ENCODE assay signal across 21 cellular contexts in genomic region chr11:6271598-6271997, GRCh38. TPM values are rescaled to one million over a fixed set of nuclear protein-coding genes. Genes with fewer than 3 reads are reported as not detected.
DNase-seq lines count a peak whose midpoint lies in the region; ATAC-seq, FAIRE-seq and TF ChIP-seq lines count a peak whose summit lies in the region.
"Had no signal": no experiment of that assay in that cellular context is flagged by ENCODE, and none has a peak within 500 bp of the region (broad histone marks: within the 10 kb centered on the region; RNA-seq: fewer than 3 reads in every experiment).

No MANE protein-coding gene starts in this region.

- no peak for FAIRE-seq in H1 (lab: Jason Lieb, UNC)
- FAIRE-seq: A204.1, G401.6, GM12891, H54 had no signal

- H3K79me2 ChIP-seq in H1 (ENCODE audit: control insufficient read depth in 1 of 2, insufficient read depth in 2 of 2, low read length in 2 of 2) = no peaks in the 10 kb centered on the region
- no peaks in the 10 kb centered on the region for H3K79me2 ChIP-seq in MM.1S (ENCODE audit: low read length)

- H2AK5ac ChIP-seq in H1 (ENCODE audit: low read depth, low read length) = peak overlapping the region; percentile 12; the same call in 1 of the 2 replicates

- no peak overlapping the region for H3K23ac ChIP-seq in H1 (ENCODE audit: insufficient read length)

- H2BK15ac ChIP-seq in H1 (ENCODE audit: low read length) = no peak overlapping the region

- H4K91ac ChIP-seq in H1 (replicated peaks; ENCODE audit: insufficient read length, low read length) = no peak overlapping the region

- H4K20me1 ChIP-seq in H1 (replicated peaks in 1 of 2; ENCODE audit: control insufficient read depth in 1 of 2, insufficient read depth in 2 of 2, low read length in 2 of 2) (no peaks in the 10 kb centered on the region), MM.1S (ENCODE audit: insufficient read depth, low read length) (no peaks in the 10 kb centered on the region)

- H2BK5ac ChIP-seq in H1 (ENCODE audit: low read depth, low read length) = no peak overlapping the region

- H3K56ac ChIP-seq in H1 (replicated peaks; ENCODE audit: insufficient read length, low read depth, low read length) = no peak overlapping the region

- ATAC-seq in left ventricle myocardium superior (peak; percentile 77), psoas muscle (peak; percentile 30 to 91 (median 78)), HG03521 (IDR thresholded peaks at IDR 0.05; ENCODE audit: unreplicated experiment) (no peak)

- H3F3A ChIP-seq in MM.1S (ENCODE audit: insufficient read depth, low read length) = no peaks in the 10 kb centered on the region

- H3K4me3 ChIP-seq in right atrium auricular region (no peak overlapping the region), H1 (ENCODE audit: extremely low read depth in 1 of 4, insufficient read depth in 2 of 4, low read depth in 3 of 4, low read length in 4 of 4) (no peak overlapping the region), psoas muscle (no peak overlapping the region), foreskin fibroblast (ENCODE audit: low read depth in 1 of 2, low read length in 2 of 2) (no peak overlapping the region), MM.1S (ENCODE audit: low read length) (no peak overlapping the region)
- H3K4me3 ChIP-seq: GM23248 had no signal

- intact Hi-C loops in left ventricle myocardium superior (cut with micrococcal nuclease) = no loop called here
- intact Hi-C loops in psoas muscle (cut with DNase I) = no loop called here

- H3K9me3 ChIP-seq in right atrium auricular region = peaks cover 0 to 4% of the 10 kb centered on the region in 2 donors
- H3K9me3 ChIP-seq in H1 (ENCODE audit: insufficient read depth in 2 of 2, low read depth in 1 of 2, low read length in 1 of 2) = no peaks in the 10 kb centered on the region
- no peaks in the 10 kb centered on the region for H3K9me3 ChIP-seq in psoas muscle
- H3K9me3 ChIP-seq in MM.1S (replicated peaks; ENCODE audit: insufficient read depth, low read length) = no peaks in the 10 kb centered on the region
- H3K9me3 ChIP-seq: BE2C had no signal

- no peak overlapping the region for H3K4ac ChIP-seq in H1 (replicated peaks; ENCODE audit: insufficient read length, low read depth, low read length)

- no peaks in the 10 kb centered on the region for H3K9me2 ChIP-seq in MM.1S (replicated peaks; ENCODE audit: insufficient read depth, low read length)

- H3K27ac ChIP-seq in right atrium auricular region = no peak overlapping the region
- no peak overlapping the region for H3K27ac ChIP-seq in H1 (ENCODE audit: low read depth, low read length)
- no peak overlapping the region for H3K27ac ChIP-seq in psoas muscle
- H3K27ac ChIP-seq in MM.1S (ENCODE audit: low read length) = no peak overlapping the region
- H3K27ac ChIP-seq: GM23248, HL-60 had no signal

- no peak overlapping the region for H4K8ac ChIP-seq in H1 (ENCODE audit: extremely low read depth, insufficient read depth, low read length)

- no peak overlapping the region for H2BK12ac ChIP-seq in H1 (ENCODE audit: low read depth, low read length)

- no peak for TF ChIP-seq RAD21 in H1 (IDR thresholded peaks at IDR 0.05 in 1 of 2, conservative IDR thresholded peaks at IDR 0.05 in 1 of 2; ENCODE audit: low read depth in 2 of 2, low read length in 2 of 2)

- H3K18ac ChIP-seq in H1 (ENCODE audit: extremely low read depth, low read length) = no peak overlapping the region

- DNase-seq in left ventricle myocardium superior = no peak
- DNase-seq in right atrium auricular region (ENCODE audit: low spot score) = no peak
- no peak for DNase-seq in H1 (ENCODE audit: low read depth in 1 of 2, low spot score in 2 of 2)
- DNase-seq in psoas muscle = no peak
- DNase-seq in foreskin fibroblast = no peak
- DNase-seq in MM.1S = no peak
- DNase-seq: ACHN; BE2C; CD4-positive, CD25-positive, alpha-beta regulatory T cell; CD8-positive, alpha-beta memory T cell; COR-L47; DMS 273 treated with DMSO at 0.1 percent for 48 hours; HCEC 1CT had no signal

- H3K9ac ChIP-seq in H1 (replicated peaks in 1 of 4; ENCODE audit: extremely low read depth in 1 of 4, low read depth in 3 of 4, low read length in 3 of 4) = no peak overlapping the region
- H3K9ac ChIP-seq in MM.1S (ENCODE audit: low read length) = no peak overlapping the region
- H3K9ac ChIP-seq: GM23248 had no signal

- POLR2A ChIA-PET in H1 (lab: Charles Lee; ENCODE audit: partially characterized antibody) = interaction anchor here (0.8 to 1.2 kb wide), 2 partner anchors 13 to 48 kb away, joined by 4 read pairs; no protein-coding TSS in a partner anchor

- WGBS in H1 (ENCODE audit: extremely low coverage in 1 of 2, insufficient coverage in 1 of 2, insufficient read length in 1 of 2, insufficient replicate concordance in 2 of 2, low coverage in 1 of 2, low lambda C conversion rate in 2 of 2, missing lambda C conversion rate in 1 of 2), 2 experiments = 52% methylated on average over 3 of the region's 3 CpGs; no CpG with 5 or more reads in 1 of the 2 experiments
- WGBS in psoas muscle, 3 donors = 35 to 41% (median 36%) methylated on average over 3 of the region's 3 CpGs

- H2AFZ ChIP-seq in H1 (ENCODE audit: low read length) (no peak overlapping the region), MM.1S (ENCODE audit: low read length) (no peak overlapping the region)

- H3K4me1 ChIP-seq in right atrium auricular region (peaks cover 0 to 7% of the 10 kb centered on the region in 2 donors), H1 (replicated peaks in 1 of 4; ENCODE audit: control insufficient read depth in 3 of 4, insufficient read depth in 4 of 4, low read length in 3 of 4) (peaks cover 0 to 4% (median 0%) of the 10 kb centered on the region in 4 experiments; a peak in 1 of 7 replicates), psoas muscle (peaks cover 18% of the 10 kb centered on the region), MM.1S (ENCODE audit: low read length) (no peaks in the 10 kb centered on the region)
- H3K4me1 ChIP-seq: BE2C had no signal

- H3K4me2 ChIP-seq in H1 (ENCODE audit: insufficient read depth in 1 of 2, low read depth in 2 of 2, low read length in 2 of 2) = no peak overlapping the region
- H3K4me2 ChIP-seq in MM.1S (ENCODE audit: low read depth, low read length) = no peak overlapping the region

- no peak for TF ChIP-seq POLR2A in H1 (IDR thresholded peaks at IDR 0.05; ENCODE audit: control extremely low read depth in 1 of 2, low read depth in 2 of 2, low read length in 2 of 2)

- no peak overlapping the region for H3K14ac ChIP-seq in H1 (ENCODE audit: insufficient read length)

- TF ChIP-seq CTCF in right atrium auricular region (IDR thresholded peaks at IDR 0.05) = no peak
- TF ChIP-seq CTCF in H1 (IDR thresholded peaks at IDR 0.05; ENCODE audit: control extremely low read depth in 1 of 3, insufficient read depth in 1 of 3, low read depth in 1 of 3, low read length in 3 of 3) = no peak
- no peak for TF ChIP-seq CTCF in psoas muscle (IDR thresholded peaks at IDR 0.05)
- no peak for TF ChIP-seq CTCF in foreskin fibroblast (IDR thresholded peaks at IDR 0.05; ENCODE audit: low read depth, low read length)
- no peak for TF ChIP-seq CTCF in MM.1S (IDR thresholded peaks at IDR 0.05; ENCODE audit: low read length)

- H3K79me1 ChIP-seq in H1 (ENCODE audit: low read depth, low read length) = no peaks in the 10 kb centered on the region

- H2BK20ac ChIP-seq in H1 (ENCODE audit: low read length) = no peak overlapping the region

- H3K23me2 ChIP-seq in H1 (ENCODE audit: low read depth, low read length) = no peaks in the 10 kb centered on the region

- H3K27me3 ChIP-seq in right atrium auricular region (no peaks in the 10 kb centered on the region), H1 (replicated peaks in 1 of 4; ENCODE audit: control insufficient read depth in 3 of 4, extremely low read depth in 1 of 4, insufficient read depth in 3 of 4, low read length in 3 of 4) (no peaks in the 10 kb centered on the region; a peak in 1 of 7 replicates), psoas muscle (ENCODE audit: insufficient read depth in 3 of 3, low read length in 2 of 3) (no peaks in the 10 kb centered on the region), MM.1S (replicated peaks; ENCODE audit: insufficient read depth, low read length) (no peaks in the 10 kb centered on the region)
- H3K27me3 ChIP-seq: BE2C had no signal

- TF ChIP-seq EP300 in H1 (IDR thresholded peaks at IDR 0.05; ENCODE audit: borderline replicate concordance in 1 of 2, low read depth in 2 of 2, low read length in 2 of 2) = no peak

- CTCF ChIA-PET in H1 (lab: Charles Lee; ENCODE audit: partially characterized antibody) = interaction anchor here (0.6 to 8.6 kb wide), 17 partner anchors 11 to 285 kb away, joined by 3 to 112 read pairs (median 8); partner anchors contain the start of genes CCKBR and OR52L1

- no peak overlapping the region for H2BK120ac ChIP-seq in H1 (replicated peaks; ENCODE audit: low read depth, low read length)

- no peak overlapping the region for H4K5ac ChIP-seq in H1 (ENCODE audit: insufficient read length, low read depth, low read length)

- H3K36me3 ChIP-seq in right atrium auricular region (no peaks in the 10 kb centered on the region), H1 (ENCODE audit: control insufficient read depth in 2 of 4, insufficient read depth in 4 of 4, low read length in 3 of 4) (no peaks in the 10 kb centered on the region), psoas muscle (ENCODE audit: insufficient read depth in 1 of 2, low read depth in 1 of 2) (no peaks in the 10 kb centered on the region), MM.1S (replicated peaks; ENCODE audit: insufficient read depth, low read length) (no peaks in the 10 kb centered on the region)
- H3K36me3 ChIP-seq: BE2C had no signal

RNA-seq across cellular contexts. Expression of gene CCKBR, which starts 12.0 kb away (rescaled TPM):
- total RNA-seq in left ventricle myocardium superior (not detected), right atrium auricular region (not detected), psoas muscle (not detected)
- total RNA-seq in H1 (2021; fragmentation: NEBNext Ultra II Directional; extraction: Animal tissue kit (Norgen Biotek cat#: 25700)) = 4.6 and 5.7 TPM in 2 replicates
- polyA plus RNA-seq in H1 (2011; rRNA removed) (9.1 and 9.8 TPM in 2 replicates), psoas muscle (not detected)
- 4.5 TPM for polyA plus RNA-seq in H1 (2011; cell fraction: cytosol; rRNA removed)
- polyA plus RNA-seq in H1 (2011; cell fraction: nucleus; rRNA removed) = 7.1 TPM
- polyA plus RNA-seq in H1 (2012, experiment 1 of 2) = 4.8 to 8.0 TPM (median 6.8 TPM) in 4 replicates
- polyA plus RNA-seq in H1 (2012, experiment 2 of 2) = 6.3 TPM
- polyA plus RNA-seq in H1 (2013, experiment 1 of 2) = 4.1 TPM
- polyA plus RNA-seq in H1 (2013, experiment 2 of 2) = 4.1 TPM
- 8.0 and 9.4 TPM in 2 replicates for polyA minus RNA-seq in H1 (2011; rRNA and poly(A)+ RNA removed)
- 2.7 TPM for polyA minus RNA-seq in H1 (2011; cell fraction: cytosol; rRNA and poly(A)+ RNA removed)
- 3.1 TPM for polyA minus RNA-seq in H1 (2011; cell fraction: nucleus; rRNA and poly(A)+ RNA removed)
- total RNA-seq: CD4-positive, CD25-positive, alpha-beta regulatory T cell; CD8-positive, alpha-beta memory T cell; GM23248; HT1080 had no signal
- polyA plus RNA-seq: CD4-positive, CD25-positive, alpha-beta regulatory T cell; CD8-positive, alpha-beta memory T cell; GM23248 had no signal

RNA-seq across cellular contexts. Expression of gene CNGA4, which starts 32.7 kb away (rescaled TPM):
- total RNA-seq in left ventricle myocardium superior (not detected), right atrium auricular region (not detected), psoas muscle (not detected)
- total RNA-seq in H1 (2021; fragmentation: NEBNext Ultra II Directional; extraction: Animal tissue kit (Norgen Biotek cat#: 25700)) = 0.33 TPM in 1 of 2 replicates, not detected in the other
- polyA plus RNA-seq in H1 (2011; rRNA removed) (0.29 and 0.74 TPM in 2 replicates), psoas muscle (under 1 TPM in 2 of 3 donors, not detected in 1; 0.03 to 0.21 TPM)
- polyA plus RNA-seq in H1 (2011; cell fraction: cytosol; rRNA removed) = 0.44 TPM
- polyA plus RNA-seq in H1 (2011; cell fraction: nucleus; rRNA removed) = 1.00 TPM
- polyA plus RNA-seq in H1 (2012, experiment 1 of 2) = 0.21 to 0.62 TPM (median 0.30 TPM) in 4 replicates
- polyA plus RNA-seq in H1 (2012, experiment 2 of 2) = not detected
- 0.12 TPM for polyA plus RNA-seq in H1 (2013, experiment 1 of 2)
- 0.07 TPM for polyA plus RNA-seq in H1 (2013, experiment 2 of 2)
- 0.63 and 0.69 TPM in 2 replicates for polyA minus RNA-seq in H1 (2011; rRNA and poly(A)+ RNA removed)
- not detected for polyA minus RNA-seq in H1 (2011; cell fraction: cytosol; rRNA and poly(A)+ RNA removed)
- 0.30 TPM for polyA minus RNA-seq in H1 (2011; cell fraction: nucleus; rRNA and poly(A)+ RNA removed)
- total RNA-seq: GM23248, HT1080 had no signal
- polyA plus RNA-seq: CD4-positive, CD25-positive, alpha-beta regulatory T cell; CD8-positive, alpha-beta memory T cell; GM23248 had no signal

RNA-seq across cellular contexts. Expression of gene FHIP1B, which starts 37.2 kb away (rescaled TPM):
- total RNA-seq in left ventricle myocardium superior (16.3 TPM), right atrium auricular region (10 to 100 TPM; 26.7 to 37.6 TPM), psoas muscle (10 to 100 TPM in 3 of 4 donors, 1 to 10 TPM in 1; 9.1 to 21.6 (median 15.6) TPM)
- 16.8 TPM in 2 replicates for total RNA-seq in H1 (2021; fragmentation: NEBNext Ultra II Directional; extraction: Animal tissue kit (Norgen Biotek cat#: 25700))
- polyA plus RNA-seq in H1 (2011; rRNA removed) (41.9 and 67.1 TPM in 2 replicates), psoas muscle (10 to 100 TPM; 15.7 to 22.2 (median 20.1) TPM)
- polyA plus RNA-seq in H1 (2011; cell fraction: cytosol; rRNA removed) = 35.7 TPM
- polyA plus RNA-seq in H1 (2011; cell fraction: nucleus; rRNA removed) = 106 TPM
- 15.3 to 19.5 TPM (median 17.6 TPM) in 4 replicates for polyA plus RNA-seq in H1 (2012, experiment 1 of 2)
- polyA plus RNA-seq in H1 (2012, experiment 2 of 2) = 13.7 TPM
- polyA plus RNA-seq in H1 (2013, experiment 1 of 2) = 17.6 TPM
- polyA plus RNA-seq in H1 (2013, experiment 2 of 2) = 16.7 TPM
- polyA minus RNA-seq in H1 (2011; rRNA and poly(A)+ RNA removed) = 28.4 and 31.6 TPM in 2 replicates
- polyA minus RNA-seq in H1 (2011; cell fraction: cytosol; rRNA and poly(A)+ RNA removed) = 11.0 TPM
- polyA minus RNA-seq in H1 (2011; cell fraction: nucleus; rRNA and poly(A)+ RNA removed) = 44.8 TPM

RNA-seq across cellular contexts. Expression of gene CAVIN3, which starts 48.7 kb away (rescaled TPM):
- 31.1 TPM for total RNA-seq in left ventricle myocardium superior
- total RNA-seq in right atrium auricular region = 10 to 100 TPM; 84.8 to 86.7 TPM
- total RNA-seq in H1 (2021; fragmentation: NEBNext Ultra II Directional; extraction: Animal tissue kit (Norgen Biotek cat#: 25700)) = 17.7 and 20.4 TPM in 2 replicates
- polyA plus RNA-seq in H1 (2011; rRNA removed) = 26.4 and 27.6 TPM in 2 replicates
- 32.4 TPM for polyA plus RNA-seq in H1 (2011; cell fraction: cytosol; rRNA removed)
- polyA plus RNA-seq in H1 (2011; cell fraction: nucleus; rRNA removed) = 21.2 TPM
- polyA plus RNA-seq in H1 (2012, experiment 1 of 2) = 14.5 to 21.3 TPM (median 18.9 TPM) in 4 replicates
- 22.2 TPM for polyA plus RNA-seq in H1 (2012, experiment 2 of 2)
- polyA plus RNA-seq in H1 (2013, experiment 1 of 2) = 10.8 TPM
- 10.4 TPM for polyA plus RNA-seq in H1 (2013, experiment 2 of 2)
- 1.5 and 2.9 TPM in 2 replicates for polyA minus RNA-seq in H1 (2011; rRNA and poly(A)+ RNA removed)
- 4.3 TPM for polyA minus RNA-seq in H1 (2011; cell fraction: cytosol; rRNA and poly(A)+ RNA removed)
- 18.5 TPM for polyA minus RNA-seq in H1 (2011; cell fraction: nucleus; rRNA and poly(A)+ RNA removed)
- 10 to 100 TPM; 14.2 to 25.5 (median 15.4) TPM for total RNA-seq in psoas muscle
- polyA plus RNA-seq in psoas muscle = 10 to 100 TPM; 21.5 to 24.7 (median 23.5) TPM
- total RNA-seq: HT1080 had no signal
- polyA plus RNA-seq: CD8-positive, alpha-beta memory T cell had no signal
